1 cellular context compared by ENCODE assay signal in genomic region chr2:241503776-241504392, GRCh38.
TF ChIP-seq lines count a peak whose summit lies in the region.

No MANE protein-coding gene starts in this region.

TF ChIP-seq in H1, 55 proteins besides CTCF, POLR2A, EP300 and RAD21:
- TF ChIP-seq TCF12 (IDR thresholded peaks at IDR 0.05; ENCODE audit: low read depth, low read length) (no peak), CHD1 (IDR thresholded peaks at IDR 0.05; ENCODE audit: low read depth, low read length) (no peak), SIX5 (IDR thresholded peaks at IDR 0.05; ENCODE audit: low read depth, low read length) (no peak), CBX8 (IDR thresholded peaks at IDR 0.05; ENCODE audit: borderline replicate concordance, low read depth, low read length) (no peak), NRF1 (IDR thresholded peaks at IDR 0.05; ENCODE audit: low read depth, low read length) (no peak), SRF (IDR thresholded peaks at IDR 0.05; ENCODE audit: low read depth, low read length) (no peak), POLR2AphosphoS5 (IDR thresholded peaks at IDR 0.05; ENCODE audit: low read depth, low read length) (no peak), RNF2 (IDR thresholded peaks at IDR 0.05; ENCODE audit: borderline replicate concordance, low read depth, low read length, missing control alignments, poor library complexity, severe bottlenecking) (no peak), CBX5 (IDR thresholded peaks at IDR 0.05; ENCODE audit: low read depth, low read length) (no peak), FOSL1 (IDR thresholded peaks at IDR 0.05; ENCODE audit: insufficient read depth, low read depth, low read length) (no peak), SAP30 (IDR thresholded peaks at IDR 0.05; ENCODE audit: insufficient read depth, insufficient replicate concordance, low read length) (no peak), ASH2L (IDR thresholded peaks at IDR 0.05; ENCODE audit: low read length) (no peak), SP1 (IDR thresholded peaks at IDR 0.05; ENCODE audit: low read depth, low read length) (no peak), EGR1 (IDR thresholded peaks at IDR 0.05; ENCODE audit: borderline replicate concordance, low read depth, low read length) (no peak), SIRT6 (IDR thresholded peaks at IDR 0.05; ENCODE audit: low read length) (no peak), RXRA (IDR thresholded peaks at IDR 0.05; ENCODE audit: insufficient read depth, low read depth, low read length) (no peak)
